ENCODE assay signal across 16 cellular contexts in genomic region chr3:61928020-61928419, GRCh38.
A peak's percentile ranks its signal among the peaks of the same experiment; 100 is the strongest.
DNase-seq lines count a peak whose midpoint lies in the region; ATAC-seq, FAIRE-seq and TF ChIP-seq lines count a peak whose summit lies in the region.
"Had no signal": no experiment of that assay in that cellular context is flagged by ENCODE, and none has a peak within 500 bp of the region (broad histone marks: within the 10 kb centered on the region; RNA-seq: fewer than 3 reads in every experiment).

No MANE protein-coding gene starts in this region.

- no peaks in the 10 kb centered on the region for H3K36me3 Mint-ChIP-seq in WTC11

- no peak for FAIRE-seq in small intestine (lab: Jason Lieb, UNC)
- FAIRE-seq: A549, D721Med, K562 had no signal

- H3K9me3 ChIP-seq in AG04450 (ENCODE audit: control insufficient read depth, insufficient read depth, low read length) (no peaks in the 10 kb centered on the region), psoas muscle (no peaks in the 10 kb centered on the region), small intestine (ENCODE audit: control insufficient read depth, low read depth) (no peaks in the 10 kb centered on the region)
- H3K9me3 ChIP-seq: A549, right lobe of liver, thyroid gland had no signal

- POLR2A ChIA-PET in AG04450 (lab: Yijun Ruan, JAX) = no interaction called here
- POLR2A ChIA-PET in WTC11 (lab: Charles Lee) = no interaction called here

- no peak for TF ChIP-seq CTCF in AG04450 (IDR thresholded peaks at IDR 0.05; ENCODE audit: low read depth, low read length)
- TF ChIP-seq CTCF in WTC11 (IDR thresholded peaks at IDR 0.05) = no peak
- no peak for TF ChIP-seq CTCF in fibroblast of pulmonary artery (IDR thresholded peaks at IDR 0.05; ENCODE audit: low read length, missing control alignments)
- no peak for TF ChIP-seq CTCF in psoas muscle (IDR thresholded peaks at IDR 0.05)

- H3K4me1 ChIP-seq in psoas muscle = peaks cover 57% of the 10 kb centered on the region
- H3K4me1 ChIP-seq in small intestine (ENCODE audit: control insufficient read depth in 2 of 2, insufficient read depth in 1 of 2, low read depth in 1 of 2, low read length in 1 of 2) = peaks cover 0 to 2% of the 10 kb centered on the region in 2 donors
- H3K4me1 ChIP-seq: A549 had no signal

- H3K27ac Mint-ChIP-seq in WTC11 = peak overlapping the region; percentile 13; the same call in 1 of the 2 replicates

- DNase-seq in AG04450 (ENCODE audit: low read depth, low spot score) = no peak
- no peak for DNase-seq in WTC11 (ENCODE audit: low spot score)
- peak; percentile 9 for DNase-seq in fibroblast of pulmonary artery (ENCODE audit: low read depth)
- no peak for DNase-seq in psoas muscle
- no peak for DNase-seq in small intestine
- no peak for DNase-seq in NCI-H1105 (lab: John Stamatoyannopoulos, UW)
- DNase-seq in T-helper 9 cell = no peak
- DNase-seq: NCI-H187 treated with DMSO at 0.1 percent for 48 hours, NCI-H69, RPMI8226 had no signal

- no peaks in the 10 kb centered on the region for H3K27me3 Mint-ChIP-seq in WTC11 (ENCODE audit: low read depth)

- H3K36me3 ChIP-seq in psoas muscle (ENCODE audit: insufficient read depth in 1 of 2, low read depth in 1 of 2) (no peaks in the 10 kb centered on the region), small intestine (ENCODE audit: control insufficient read depth in 2 of 2, insufficient read depth in 2 of 2, low read length in 2 of 2) (no peaks in the 10 kb centered on the region)
- H3K36me3 ChIP-seq: right lobe of liver, thyroid gland had no signal

- no peaks in the 10 kb centered on the region for H3K27me3 ChIP-seq in AG04450 (ENCODE audit: control insufficient read depth, insufficient read depth, low read length)
- no peaks in the 10 kb centered on the region for H3K27me3 ChIP-seq in psoas muscle (ENCODE audit: insufficient read depth in 3 of 3, low read length in 2 of 3)
- no peaks in the 10 kb centered on the region for H3K27me3 ChIP-seq in small intestine (ENCODE audit: control insufficient read depth in 2 of 2, insufficient read depth in 2 of 2, low read length in 2 of 2)
- H3K27me3 ChIP-seq: right lobe of liver, thyroid gland had no signal

- intact Hi-C loops in psoas muscle (cut with DNase I) = loop anchor here in 1 of 2 donors (10.0 kb wide), 1 partner anchor 363 kb away; the partner anchor contains the start of gene PTPRG

- WGBS in psoas muscle, 3 donors = 18 to 43% (median 25%) methylated on average over 3 of the region's 3 CpGs
- 71 to 87% (median 76%) methylated on average over 3 of the region's 3 CpGs for WGBS in small intestine, 3 donors

- H3K4me3 Mint-ChIP-seq in WTC11 = no peak overlapping the region

- CTCF ChIA-PET in AG04450 (lab: Charles Lee) = interaction anchor here (1.8 kb wide), 1 partner anchor 8 kb away, joined by 17 read pairs; no protein-coding TSS in a partner anchor
- CTCF ChIA-PET in WTC11 (lab: Charles Lee) = interaction anchor here (1.0 to 2.1 kb wide), 2 partner anchors 8 to 259 kb away, joined by 3 to 20 read pairs; no protein-coding TSS in a partner anchor

- ATAC-seq in WTC11 (no peak), psoas muscle (peak in 3 of 4 donors; percentile 65 to 75 (median 72)), GM18873 (IDR thresholded peaks at IDR 0.05; ENCODE audit: low FRiP score, unreplicated experiment) (no peak)
- ATAC-seq: A549, K562 had no signal

- no peak overlapping the region for H3K4me3 ChIP-seq in AG04450 (ENCODE audit: low read depth, low read length)
- H3K4me3 ChIP-seq in fibroblast of pulmonary artery (replicated peaks; ENCODE audit: low read depth, low read length) = no peak overlapping the region
- H3K4me3 ChIP-seq in psoas muscle = peak overlapping the region; percentile 50
- no peak overlapping the region for H3K4me3 ChIP-seq in small intestine (ENCODE audit: low read depth in 1 of 2, low read length in 2 of 2)
- H3K4me3 ChIP-seq: A549, K562, right lobe of liver, thyroid gland had no signal

- peaks cover 75% of the 10 kb centered on the region for H3K4me1 Mint-ChIP-seq in WTC11

- H3K27ac ChIP-seq in AG04450 (ENCODE audit: low read depth, low read length) (peak overlapping the region; percentile 42), psoas muscle (peak overlapping the region; percentile 90), small intestine (ENCODE audit: low read depth in 1 of 2, low read length in 1 of 2) (peak overlapping the region in 1 of 2 donors; percentile 58)
- H3K27ac ChIP-seq: A549, right lobe of liver had no signal

- H3K9me3 Mint-ChIP-seq in WTC11 = no peaks in the 10 kb centered on the region

TF ChIP-seq in WTC11, 78 proteins besides CTCF, POLR2A, EP300 and RAD21 (continues in another document):
- TF ChIP-seq IRF1 (CRISPR knock-in tag; IDR thresholded peaks at IDR 0.05) = no peak
- TF ChIP-seq ATF2 (CRISPR knock-in tag; IDR thresholded peaks at IDR 0.05; ENCODE audit: borderline replicate concordance, low read depth) = no peak
- no peak for TF ChIP-seq GABPB1 (CRISPR knock-in tag; IDR thresholded peaks at IDR 0.05)
- TF ChIP-seq ZNF232 (CRISPR knock-in tag; IDR thresholded peaks at IDR 0.05) = no peak
- no peak for TF ChIP-seq GTF2I (CRISPR knock-in tag; conservative IDR thresholded peaks at IDR 0.05)
- TF ChIP-seq CDX4 (CRISPR knock-in tag; IDR thresholded peaks at IDR 0.05; ENCODE audit: borderline replicate concordance) = no peak
- no peak for TF ChIP-seq MAX (CRISPR knock-in tag; IDR thresholded peaks at IDR 0.05)
- no peak for TF ChIP-seq E2F4 (CRISPR knock-in tag; IDR thresholded peaks at IDR 0.05; ENCODE audit: borderline replicate concordance, low read depth)
- TF ChIP-seq KAT7 (CRISPR knock-in tag; IDR thresholded peaks at IDR 0.05; ENCODE audit: borderline replicate concordance) = no peak
- no peak for TF ChIP-seq SMAD3 (CRISPR knock-in tag; IDR thresholded peaks at IDR 0.05; ENCODE audit: borderline replicate concordance)
- no peak for TF ChIP-seq ZNF219 (CRISPR knock-in tag; IDR thresholded peaks at IDR 0.05; ENCODE audit: borderline replicate concordance)
- no peak for TF ChIP-seq USF1 (CRISPR knock-in tag; IDR thresholded peaks at IDR 0.05)
- no peak for TF ChIP-seq ZSCAN18 (CRISPR knock-in tag; IDR thresholded peaks at IDR 0.05)

Comparison
In these comparisons a context has a peak if more than half of its experiments do, and no peak if none do; other contexts are left out.
1. ATAC-seq: peak in psoas muscle (3 of 4); none in WTC11 (single experiment) and GM18873 (single experiment).